8 cellular contexts compared by ENCODE assay signal in the genomic region with DNA sequence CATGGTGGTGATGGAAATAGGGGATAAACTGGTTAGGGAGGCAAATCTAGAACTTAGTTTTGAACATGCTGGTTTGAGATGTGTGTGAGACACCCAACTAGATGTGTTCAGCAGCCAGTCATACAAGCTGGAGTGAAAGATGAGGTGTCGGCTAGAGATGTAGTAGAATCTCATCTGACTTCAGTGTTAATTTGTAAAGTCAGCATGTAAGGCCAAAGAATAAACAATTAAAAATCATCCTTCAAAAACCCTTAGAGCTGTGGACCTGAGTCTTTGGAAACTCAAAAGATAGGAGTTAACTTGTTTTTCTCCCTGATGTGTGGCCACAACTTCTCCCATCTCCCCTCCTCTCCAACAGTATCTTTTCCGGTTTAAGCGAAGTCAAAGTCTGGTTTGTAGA.
"Had no signal": no experiment of that assay in that cellular context is flagged by ENCODE, and none has a peak within 500 bp of the region (broad histone marks: within the 10 kb centered on the region; RNA-seq: fewer than 3 reads in every experiment).

No MANE protein-coding gene starts in this region.

- ATAC-seq: GM12878 had no signal

- DNase-seq: GDM1, GF-D8 had no signal

- FAIRE-seq: G401.6, GM12878, GM12891, GM12892, GM18507, GM19239 had no signal

- H3K4me3 ChIP-seq: GM12878 had no signal
